Comparison of ENCODE assay signal across 26 cellular contexts in genomic region chr4:114886761-114887160, GRCh38.
"Had no signal": no experiment of that assay in that cellular context is flagged by ENCODE, and none has a peak within 500 bp of the region (broad histone marks: within the 10 kb centered on the region; RNA-seq: fewer than 3 reads in every experiment).

No MANE protein-coding gene starts in this region.

- H3K4me3 ChIP-seq: stomach, suprapubic skin, testis, thoracic aorta, thyroid gland, tibial artery, tibial nerve, transverse colon, upper lobe of left lung, upper lobe of right lung, uterus, vagina had no signal

- H3K27me3 ChIP-seq: stomach, suprapubic skin, testis, thyroid gland, tibial artery, tibial nerve, transverse colon, upper lobe of left lung, upper lobe of right lung, uterus, vagina had no signal

- H3K36me3 ChIP-seq: stomach, suprapubic skin, thoracic aorta, thyroid gland, tibial artery, tibial nerve, transverse colon, upper lobe of left lung, upper lobe of right lung, uterus, vagina had no signal

- ATAC-seq: stimulated activated effector memory CD8-positive, alpha-beta T cell treated with anti-CD3 and anti-CD28 coated beads, Interleukin-12 subunit alpha, Interleukin-12 subunit beta, amount 100 ng/mL, for 72 hours; stimulated activated memory B cell treated with anti-CD40 and anti-IgM and Interleukin-4, amounts not matched to agents 10 μg/mL and 1 μg/mL and 100 μg/mL, for 72 hours; stimulated activated naive B cell treated with anti-CD40 and anti-IgM and Interleukin-4, amounts not matched to agents 10 μg/mL and 1 μg/mL and 100 μg/mL, for 72 hours; stimulated activated naive CD8-positive, alpha-beta T cell treated with anti-CD3 and anti-CD28 coated beads, Interleukin-15, amount 100 ng/mL, for 72 hours; stimulated activated naive CD8-positive, alpha-beta T cell treated with anti-CD3 and anti-CD28 coated beads, Interleukin-15, Interleukin-2, amounts not matched to agents 100 U/mL and 50 U/mL, for 24 hours; upper lobe of right lung had no signal

- H3K9me3 ChIP-seq: stomach, suprapubic skin, testis, thoracic aorta, thyroid gland, tibial artery, tibial nerve, transverse colon, upper lobe of left lung, upper lobe of right lung, uterus, vagina had no signal

- DNase-seq: stimulated activated CD4-positive, alpha-beta T cell treated with anti-CD3 and anti-CD28 coated beads, Interleukin-2, amount 100 ng/mL, for 48 hours; stimulated activated CD4-positive, alpha-beta T cell treated with anti-CD3 and anti-CD28 coated beads, Interleukin-4, amount 100 ng/mL, for 1 hour; stimulated activated CD4-positive, alpha-beta T cell treated with anti-CD3 and anti-CD28 coated beads, Interleukin-4, amount 100 ng/mL, for 24 hours; stimulated activated CD4-positive, alpha-beta T cell treated with anti-CD3 and anti-CD28 coated beads, Interleukin-4, amount 100 ng/mL, for 4 hours; stimulated activated CD8-positive, alpha-beta memory T cell treated with anti-CD3 and anti-CD28 coated beads, Interleukin-4, amount 100 ng/mL, for 48 hours; stimulated activated naive B cell treated with anti-CD40 and anti-IgM and Interleukin-4, amounts not matched to agents 10 μg/mL and 1 μg/mL and 100 μg/mL, for 72 hours; stimulated activated naive CD4-positive, alpha-beta T cell; stimulated activated naive CD4-positive, alpha-beta T cell treated with Interleukin-2 at 50 U/mL for 16 hours; stimulated activated naive CD8-positive, alpha-beta T cell treated with anti-CD3 and anti-CD28 coated beads, Interleukin-15, amount 100 ng/mL, for 72 hours; stimulated activated naive CD8-positive, alpha-beta T cell treated with anti-CD3 and anti-CD28 coated beads, Interleukin-15, Interleukin-2, amounts not matched to agents 100 U/mL and 50 U/mL, for 24 hours; stomach; substantia nigra; testis; thyroid gland; tibial artery; transverse colon; trophoblast cell; upper lobe of left lung; upper lobe of right lung; uterus had no signal

- H3K4me1 ChIP-seq: stomach, suprapubic skin, testis, thyroid gland, tibial artery, transverse colon, upper lobe of left lung, upper lobe of right lung, uterus, vagina had no signal

- H3K27ac ChIP-seq: stomach, suprapubic skin, testis, thoracic aorta, thyroid gland, tibial artery, tibial nerve, transverse colon, upper lobe of left lung, upper lobe of right lung, uterus, vagina had no signal
